ENCODE assay signal across 26 cellular contexts in the genomic region with DNA sequence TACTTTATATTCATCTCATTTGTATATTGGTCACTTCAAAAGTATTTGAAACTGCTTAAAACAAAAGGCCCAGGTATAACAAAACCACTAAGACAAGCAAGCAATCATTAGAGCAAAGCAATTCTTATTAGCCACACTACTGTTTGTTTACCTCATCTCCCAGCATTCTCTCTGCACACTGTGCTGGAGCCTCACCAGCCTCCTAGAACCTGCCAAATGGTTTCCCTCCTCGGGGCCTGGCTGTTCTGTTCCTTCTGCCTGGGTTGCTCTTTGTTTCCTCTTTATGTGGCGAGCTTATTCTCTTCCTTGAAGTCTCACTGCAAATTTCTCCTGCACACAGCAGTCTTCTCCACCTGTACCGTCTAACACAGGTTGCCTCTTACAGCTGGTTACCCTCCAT.
DNase-seq lines count a peak whose midpoint lies in the region; ATAC-seq and TF ChIP-seq lines count a peak whose summit lies in the region.
"Had no signal": no experiment of that assay in that cellular context is flagged by ENCODE, and none has a peak within 500 bp of the region (broad histone marks: within the 10 kb centered on the region; RNA-seq: fewer than 3 reads in every experiment).

No MANE protein-coding gene starts in this region.

- DNase-seq in Ammon's horn (ENCODE audit: low spot score) (peak; percentile 78), GM23338 (ENCODE audit: low spot score) (no peak), caudate nucleus (lab: John Stamatoyannopoulos, UW) (peak in 9 of 61 donors; percentile 11 to 81 (median 21)), Calu3 (no peak), glutamatergic neuron (no peak)
- DNase-seq: activated B cell treated with CpG ODN at 0.5 μM for 24 hours; EL; naive B cell; NCI-H1092; NCI-H187; NCI-H526; retina; spleen; stimulated activated CD4-positive, alpha-beta T cell treated with anti-CD3 and anti-CD28 coated beads, Interleukin-4, amount 100 ng/mL, for 1 hour; T1000; tibial artery had no signal

- no peak for ATAC-seq in GM23338
- ATAC-seq in HG03045 (IDR thresholded peaks at IDR 0.05; ENCODE audit: unreplicated experiment): no peak
- ATAC-seq in HG03097 (IDR thresholded peaks at IDR 0.05; ENCODE audit: low FRiP score, unreplicated experiment): no peak
- ATAC-seq: gastroesophageal sphincter; stimulated activated memory B cell treated with anti-CD40 and anti-IgM and Interleukin-4, amounts not matched to agents 10 μg/mL and 1 μg/mL and 100 μg/mL, for 72 hours had no signal

- peaks cover 2% of the 10 kb centered on the region for H3K27me3 Mint-ChIP-seq in GM23338 (ENCODE audit: insufficient read depth, low read depth, poor library complexity)
- no peaks in the 10 kb centered on the region for H3K27me3 Mint-ChIP-seq in Calu3 (ENCODE audit: unreplicated experiment)
- H3K27me3 Mint-ChIP-seq in glutamatergic neuron (ENCODE audit: unreplicated experiment): no peaks in the 10 kb centered on the region
- H3K27me3 Mint-ChIP-seq: activated naive CD4-positive, alpha-beta T cell treated with anti-CD3 and anti-CD28 coated beads, Interleukin-2, amount 50 U/mL, for 24 hours; naive B cell; stimulated activated memory B cell treated with anti-CD40 and anti-IgM and Interleukin-4, amounts not matched to agents 10 μg/mL and 1 μg/mL and 100 μg/mL, for 72 hours had no signal

- no peaks in the 10 kb centered on the region for H3K9me3 ChIP-seq in muscle layer of colon (ENCODE audit: low read length)
- H3K9me3 ChIP-seq: gastroesophageal sphincter, HAP-1, spleen, tibial artery had no signal

- 0 out of 2 replicates have a peak, but pooled peaks cover 3% of the 10 kb centered on the region for H4K20me1 ChIP-seq in GM23338 (replicated peaks; ENCODE audit: insufficient read depth)

- H3K4me1 Mint-ChIP-seq in GM23338 (peaks cover 35% of the 10 kb centered on the region), Calu3 (ENCODE audit: low read depth, unreplicated experiment) (peaks cover 22% of the 10 kb centered on the region), glutamatergic neuron (ENCODE audit: low read depth, unreplicated experiment) (peaks cover 5% of the 10 kb centered on the region)
- H3K4me1 Mint-ChIP-seq: activated B cell treated with CpG ODN at 0.5 μM for 24 hours; stimulated activated memory B cell treated with anti-CD40 and anti-IgM and Interleukin-4, amounts not matched to agents 10 μg/mL and 1 μg/mL and 100 μg/mL, for 72 hours had no signal

- H2AFZ ChIP-seq in GM23338: no peak overlapping the region

- H3K27ac Mint-ChIP-seq in GM23338 (peak overlapping the region; percentile 11; the same call in 1 of the 2 replicates), Calu3 (ENCODE audit: unreplicated experiment) (no peak overlapping the region), glutamatergic neuron (ENCODE audit: unreplicated experiment) (no peak overlapping the region)
- H3K27ac Mint-ChIP-seq: activated B cell treated with CpG ODN at 0.5 μM for 24 hours; activated naive CD4-positive, alpha-beta T cell treated with anti-CD3 and anti-CD28 coated beads, Interleukin-2, amount 50 U/mL, for 24 hours; activated T-helper 1 cell treated with anti-CD3 and anti-CD28 coated beads, Interleukin-12 subunit alpha, Interleukin-12 subunit beta, Interleukin-2, Interleukin-4 antibody, amounts not matched to agents 30 ng/mL and 10 ng/mL and 1 ng/mL, durations not matched to agents 14 hours and 24 hours and 36 hours; CD14-positive monocyte; naive B cell; stimulated activated memory B cell treated with anti-CD40 and anti-IgM and Interleukin-4, amounts not matched to agents 10 μg/mL and 1 μg/mL and 100 μg/mL, for 72 hours had no signal

- H3K4me1 ChIP-seq in GM23338 (ENCODE audit: insufficient read depth): peaks cover 31% of the 10 kb centered on the region
- H3K4me1 ChIP-seq in muscle layer of colon (ENCODE audit: insufficient read depth, low read length): peaks cover 10% of the 10 kb centered on the region
- H3K4me1 ChIP-seq: HAP-1, tibial artery had no signal

- peaks cover 1% of the 10 kb centered on the region; the same call in 1 of the 3 replicates for H3K9me3 Mint-ChIP-seq in GM23338
- H3K9me3 Mint-ChIP-seq in Calu3 (ENCODE audit: low read depth, unreplicated experiment): no peaks in the 10 kb centered on the region
- no peaks in the 10 kb centered on the region for H3K9me3 Mint-ChIP-seq in glutamatergic neuron (ENCODE audit: unreplicated experiment)
- H3K9me3 Mint-ChIP-seq: activated B cell treated with CpG ODN at 0.5 μM for 24 hours; activated naive CD4-positive, alpha-beta T cell treated with anti-CD3 and anti-CD28 coated beads, Interleukin-2, amount 50 U/mL, for 24 hours; activated T-helper 1 cell treated with anti-CD3 and anti-CD28 coated beads, Interleukin-12 subunit alpha, Interleukin-12 subunit beta, Interleukin-2, Interleukin-4 antibody, amounts not matched to agents 30 ng/mL and 10 ng/mL and 1 ng/mL, durations not matched to agents 14 hours and 24 hours and 36 hours; stimulated activated memory B cell treated with anti-CD40 and anti-IgM and Interleukin-4, amounts not matched to agents 10 μg/mL and 1 μg/mL and 100 μg/mL, for 72 hours had no signal

- CTCF ChIA-PET in Calu3 (lab: Charles Lee): no interaction called here

- H3K27ac ChIP-seq in GM23338 (ENCODE audit: low read depth) (no peak overlapping the region), caudate nucleus (ENCODE audit: low read depth, low read length) (peak overlapping the region; percentile 14), muscle layer of colon (ENCODE audit: low read depth, low read length) (peak overlapping the region; percentile 20)
- H3K27ac ChIP-seq: RWPE1, spleen, tibial artery had no signal

- TF ChIP-seq CTCF in GM23338 (conservative IDR thresholded peaks at IDR 0.05; ENCODE audit: low read depth in 2 of 2) (no peak), Calu3 (IDR thresholded peaks at IDR 0.05; ENCODE audit: unreplicated experiment) (no peak), glutamatergic neuron (IDR thresholded peaks at IDR 0.05; ENCODE audit: partially characterized antibody, unreplicated experiment) (no peak)

- H3K4me3 Mint-ChIP-seq in GM23338: no peak overlapping the region
- no peak overlapping the region for H3K4me3 Mint-ChIP-seq in Calu3 (ENCODE audit: low read depth, unreplicated experiment)
- H3K4me3 Mint-ChIP-seq in glutamatergic neuron (ENCODE audit: unreplicated experiment): no peak overlapping the region
- H3K4me3 Mint-ChIP-seq: activated B cell treated with CpG ODN at 0.5 μM for 24 hours; activated naive CD4-positive, alpha-beta T cell treated with anti-CD3 and anti-CD28 coated beads, Interleukin-2, amount 50 U/mL, for 24 hours; activated T-helper 1 cell treated with anti-CD3 and anti-CD28 coated beads, Interleukin-12 subunit alpha, Interleukin-12 subunit beta, Interleukin-2, Interleukin-4 antibody, amounts not matched to agents 30 ng/mL and 10 ng/mL and 1 ng/mL, durations not matched to agents 14 hours and 24 hours and 36 hours; CD14-positive monocyte; naive B cell; stimulated activated memory B cell treated with anti-CD40 and anti-IgM and Interleukin-4, amounts not matched to agents 10 μg/mL and 1 μg/mL and 100 μg/mL, for 72 hours had no signal

- H3K36me3 Mint-ChIP-seq in GM23338 (ENCODE audit: low read depth) (peaks cover 22% of the 10 kb centered on the region), Calu3 (ENCODE audit: insufficient read depth, unreplicated experiment) (peaks cover 10% of the 10 kb centered on the region), glutamatergic neuron (ENCODE audit: unreplicated experiment) (no peaks in the 10 kb centered on the region)
- H3K36me3 Mint-ChIP-seq: activated naive CD4-positive, alpha-beta T cell treated with anti-CD3 and anti-CD28 coated beads, Interleukin-2, amount 50 U/mL, for 24 hours; CD14-positive monocyte; naive B cell; stimulated activated memory B cell treated with anti-CD40 and anti-IgM and Interleukin-4, amounts not matched to agents 10 μg/mL and 1 μg/mL and 100 μg/mL, for 72 hours had no signal

- no peaks in the 10 kb centered on the region for H3F3A ChIP-seq in GM23338 (replicated peaks; ENCODE audit: low read depth)

- H3K79me2 ChIP-seq in GM23338 (replicated peaks; ENCODE audit: insufficient read depth): peaks cover 11% of the 10 kb centered on the region

- H3K4me3 ChIP-seq in GM23338: no peak overlapping the region
- H3K4me3 ChIP-seq in muscle layer of colon (ENCODE audit: low read depth in 1 of 2, low read length in 2 of 2): no peak overlapping the region
- H3K4me3 ChIP-seq: gastroesophageal sphincter, HAP-1, spleen, tibial artery had no signal

- H3K4me2 ChIP-seq in GM23338: no peak overlapping the region

- H3K36me3 ChIP-seq in GM23338 (ENCODE audit: insufficient read depth): peaks cover 14% of the 10 kb centered on the region
- H3K36me3 ChIP-seq in muscle layer of colon (ENCODE audit: insufficient read depth, low read length): no peaks in the 10 kb centered on the region

- no TSS peak for BruUV-seq in Calu3 (replicated peaks; lab: Mats Ljungman, UMichigan)

- intact Hi-C loops in Calu3 (cut with micrococcal nuclease; ENCODE audit: unreplicated experiment): no loop called here

- H3K27me3 ChIP-seq in GM23338 (ENCODE audit: insufficient read depth): no peaks in the 10 kb centered on the region
- H3K27me3 ChIP-seq in muscle layer of colon (ENCODE audit: control insufficient read depth in 1 of 2, insufficient read depth in 2 of 2, low read length in 2 of 2): no peaks in the 10 kb centered on the region
- H3K27me3 ChIP-seq: gastroesophageal sphincter, spleen, tibial artery had no signal

- no peak overlapping the region for H3K9ac ChIP-seq in muscle layer of colon (ENCODE audit: low read length)

- no peaks in the 10 kb centered on the region for H3K9me2 ChIP-seq in GM23338 (ENCODE audit: insufficient read depth)

TF ChIP-seq in GM23338, 12 proteins besides CTCF, POLR2A, EP300 and RAD21 (continues in another document):
- TF ChIP-seq CREB1 (CRISPR knock-in tag; IDR thresholded peaks at IDR 0.05; ENCODE audit: low read depth) (no peak), ZNF331 (CRISPR knock-in tag; IDR thresholded peaks at IDR 0.05; ENCODE audit: low read depth) (no peak), STAT1 (IDR thresholded peaks at IDR 0.05; ENCODE audit: unreplicated experiment) (no peak), EZH2 (IDR thresholded peaks at IDR 0.05; ENCODE audit: low read depth, unreplicated experiment) (no peak), POLR2AphosphoS5 (IDR thresholded peaks at IDR 0.05; ENCODE audit: low read depth) (no peak), ZNF114 (CRISPR knock-in tag; IDR thresholded peaks at IDR 0.05) (no peak), NANOG (IDR thresholded peaks at IDR 0.05; ENCODE audit: borderline replicate concordance) (no peak), JUNB (IDR thresholded peaks at IDR 0.05; ENCODE audit: unreplicated experiment) (no peak)
